Comparison of ENCODE assay signal across 15 cellular contexts in the genomic region with DNA sequence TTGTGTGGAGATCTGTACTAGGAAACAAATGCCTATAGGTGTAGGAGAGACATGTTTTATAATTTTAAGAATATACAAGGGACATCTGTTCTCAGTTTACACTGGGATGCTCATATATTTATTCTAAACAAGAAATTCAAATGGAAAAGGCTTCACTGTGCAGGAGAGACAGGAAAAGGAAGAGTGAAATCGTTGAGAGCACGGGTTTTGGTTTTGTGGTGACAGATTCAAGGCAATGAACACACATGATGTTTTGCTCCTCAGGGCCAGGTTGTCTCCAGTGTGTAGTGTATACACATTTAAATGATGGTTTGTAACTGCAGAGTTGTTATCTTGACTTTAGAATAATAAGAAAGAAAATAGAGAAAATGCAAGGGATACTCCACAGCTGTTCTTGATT.
DNase-seq lines count a peak whose midpoint lies in the region; ATAC-seq and TF ChIP-seq lines count a peak whose summit lies in the region.
"Had no signal": no experiment of that assay in that cellular context is flagged by ENCODE, and none has a peak within 500 bp of the region (broad histone marks: within the 10 kb centered on the region; RNA-seq: fewer than 3 reads in every experiment).

No MANE protein-coding gene starts in this region.

- in situ Hi-C loops in gastrocnemius medialis (cut with MboI; ENCODE audit: low sequenced_read_pairs in 4 of 4), result loop anchor here in 1 of 4 donors (5.0 kb wide), 1 partner anchor 47 kb away; no protein-coding TSS in a partner anchor

- H3K36me3 ChIP-seq in BLaER1 (peaks cover 15% of the 10 kb centered on the region; the same call in 1 of the 2 replicates), GM06990 (ENCODE audit: control insufficient read depth, insufficient read depth, low read length) (peaks cover 3% of the 10 kb centered on the region; the same call in 1 of the 2 replicates), left ventricle myocardium inferior (no peaks in the 10 kb centered on the region), gastrocnemius medialis (no peaks in the 10 kb centered on the region)
- H3K36me3 ChIP-seq: brain microvascular endothelial cell, right lobe of liver, stomach had no signal

- peaks cover 57% of the 10 kb centered on the region for H3K4me1 Mint-ChIP-seq in T-helper 2 cell treated with Interferon-gamma antibody and Interleukin-4, amounts not matched to agents 5 μg/mL and 100 μg/mL, for 36 hours (ENCODE audit: low read depth)
- peaks cover 84 to 96% of the 10 kb centered on the region in 2 donors for H3K4me1 Mint-ChIP-seq in immature natural killer cell

- no peaks in the 10 kb centered on the region for H3K9me3 Mint-ChIP-seq in T-helper 2 cell treated with Interferon-gamma antibody and Interleukin-4, amounts not matched to agents 5 μg/mL and 100 μg/mL, for 36 hours
- no peaks in the 10 kb centered on the region for H3K9me3 Mint-ChIP-seq in immature natural killer cell

- peaks cover 76% of the 10 kb centered on the region for H3K4me1 ChIP-seq in BLaER1
- peaks cover 11% of the 10 kb centered on the region for H3K4me1 ChIP-seq in left ventricle myocardium inferior
- peaks cover 5 to 7% of the 10 kb centered on the region in 2 donors for H3K4me1 ChIP-seq in gastrocnemius medialis

- H3K27me3 Mint-ChIP-seq in T-helper 2 cell treated with Interferon-gamma antibody and Interleukin-4, amounts not matched to agents 5 μg/mL and 100 μg/mL, for 36 hours (ENCODE audit: low read depth), result peaks cover 24% of the 10 kb centered on the region
- peaks cover 3 to 19% (median 3%) of the 10 kb centered on the region in 3 donors for H3K27me3 Mint-ChIP-seq in immature natural killer cell (ENCODE audit: low read depth in 3 of 3)

- H3K27me3 ChIP-seq in BLaER1 (no peaks in the 10 kb centered on the region), GM06990 (replicated peaks; ENCODE audit: control insufficient read depth, insufficient read depth, low read length) (no peaks in the 10 kb centered on the region), left ventricle myocardium inferior (ENCODE audit: low read depth) (peaks cover 21% of the 10 kb centered on the region), gastrocnemius medialis (peaks cover 0 to 7% (median 0%) of the 10 kb centered on the region in 3 donors)
- H3K27me3 ChIP-seq: right lobe of liver, stomach had no signal

- no peak for TF ChIP-seq POLR2A in gastrocnemius medialis (IDR thresholded peaks at IDR 0.05)

- H3K27ac Mint-ChIP-seq in T-helper 2 cell treated with Interferon-gamma antibody and Interleukin-4, amounts not matched to agents 5 μg/mL and 100 μg/mL, for 36 hours, result peak overlapping the region; percentile 93
- peak overlapping the region; percentile 93 to 98 (median 97) for H3K27ac Mint-ChIP-seq in immature natural killer cell

- H3K9ac ChIP-seq in BLaER1, result peak overlapping the region; percentile 78

- intact Hi-C loops in left ventricle myocardium inferior (cut with micrococcal nuclease) (no loop called here), gastrocnemius medialis (cut with DNase I; ENCODE audit: low total_unique reads) (no loop called here)

- H3K36me3 Mint-ChIP-seq in T-helper 2 cell treated with Interferon-gamma antibody and Interleukin-4, amounts not matched to agents 5 μg/mL and 100 μg/mL, for 36 hours (ENCODE audit: low read depth), result no peaks in the 10 kb centered on the region
- peaks cover 0 to 5% (median 3%) of the 10 kb centered on the region in 3 donors for H3K36me3 Mint-ChIP-seq in immature natural killer cell

- H3K4me3 ChIP-seq in BLaER1, result peak overlapping the region; percentile 57
- no peak overlapping the region for H3K4me3 ChIP-seq in GM06990 (replicated peaks; ENCODE audit: low read depth, low read length)
- no peak overlapping the region for H3K4me3 ChIP-seq in left ventricle myocardium inferior
- no peak overlapping the region for H3K4me3 ChIP-seq in gastrocnemius medialis

- ATAC-seq in gastrocnemius medialis (no peak), GM19395 (IDR thresholded peaks at IDR 0.05; ENCODE audit: unreplicated experiment) (no peak)

- no peaks in the 10 kb centered on the region for H4K20me1 ChIP-seq in BLaER1

- peak; percentile 40 for DNase-seq in GM06990 (ENCODE audit: extremely low read depth, insufficient read length)
- no peak for DNase-seq in T-helper 2 cell treated with Interferon-gamma antibody and Interleukin-4, amounts not matched to agents 5 μg/mL and 100 μg/mL, for 36 hours (ENCODE audit: low spot score)
- peak; percentile 43 to 55 (median 44) for DNase-seq in immature natural killer cell
- DNase-seq in inferior parietal cortex (ENCODE audit: extremely low spot score), result no peak
- no peak for DNase-seq in left ventricle myocardium inferior
- no peak for DNase-seq in gastrocnemius medialis
- DNase-seq: brain microvascular endothelial cell; effector CD8-positive, alpha-beta T cell; NCI-H1436; NCI-H524 treated with DMSO at 0.1 percent for 48 hours; right lobe of liver; stimulated activated CD4-positive, alpha-beta T cell treated with anti-CD3 and anti-CD28 coated beads, Interleukin-4, amount 100 ng/mL, for 4 hours; stomach had no signal

- peak overlapping the region; percentile 89 for H3K4me2 ChIP-seq in BLaER1

- H3K27ac ChIP-seq in BLaER1 (peak overlapping the region; percentile 88), left ventricle myocardium inferior (replicated peaks) (no peak overlapping the region), gastrocnemius medialis (no peak overlapping the region)
- H3K27ac ChIP-seq: brain microvascular endothelial cell, right lobe of liver had no signal

- H3K9me3 ChIP-seq in BLaER1, result peaks cover 28% of the 10 kb centered on the region
- H3K9me3 ChIP-seq in left ventricle myocardium inferior (replicated peaks), result no peaks in the 10 kb centered on the region
- H3K9me3 ChIP-seq in gastrocnemius medialis, result no peaks in the 10 kb centered on the region
- H3K9me3 ChIP-seq: right lobe of liver, stomach had no signal

- TF ChIP-seq CTCF in GM06990 (IDR thresholded peaks at IDR 0.05; ENCODE audit: insufficient read depth, low read length, poor library complexity, severe bottlenecking), result no peak
- no peak for TF ChIP-seq CTCF in left ventricle myocardium inferior (IDR thresholded peaks at IDR 0.05; ENCODE audit: borderline replicate concordance)
- TF ChIP-seq CTCF in gastrocnemius medialis (IDR thresholded peaks at IDR 0.05 in 4 of 5, conservative IDR thresholded peaks at IDR 0.05 in 1 of 5), result no peak

- H3K4me3 Mint-ChIP-seq in T-helper 2 cell treated with Interferon-gamma antibody and Interleukin-4, amounts not matched to agents 5 μg/mL and 100 μg/mL, for 36 hours, result peak overlapping the region; percentile 82
- peak overlapping the region; percentile 73 to 91 (median 86) for H3K4me3 Mint-ChIP-seq in immature natural killer cell

Comparison
In these comparisons a context has a peak if more than half of its experiments do, and no peak if none do; other contexts are left out.
1. DNase-seq: peak in GM06990 (single experiment) and immature natural killer cell (3 of 3); none in T-helper 2 cell treated with Interferon-gamma antibody and Interleukin-4, amounts not matched to agents 5 μg/mL and 100 μg/mL, for 36 hours (single experiment), inferior parietal cortex (single experiment), left ventricle myocardium inferior (single experiment) and gastrocnemius medialis (0 of 2).